Comparison of ENCODE assay signal across 8 cellular contexts in the genomic region with DNA sequence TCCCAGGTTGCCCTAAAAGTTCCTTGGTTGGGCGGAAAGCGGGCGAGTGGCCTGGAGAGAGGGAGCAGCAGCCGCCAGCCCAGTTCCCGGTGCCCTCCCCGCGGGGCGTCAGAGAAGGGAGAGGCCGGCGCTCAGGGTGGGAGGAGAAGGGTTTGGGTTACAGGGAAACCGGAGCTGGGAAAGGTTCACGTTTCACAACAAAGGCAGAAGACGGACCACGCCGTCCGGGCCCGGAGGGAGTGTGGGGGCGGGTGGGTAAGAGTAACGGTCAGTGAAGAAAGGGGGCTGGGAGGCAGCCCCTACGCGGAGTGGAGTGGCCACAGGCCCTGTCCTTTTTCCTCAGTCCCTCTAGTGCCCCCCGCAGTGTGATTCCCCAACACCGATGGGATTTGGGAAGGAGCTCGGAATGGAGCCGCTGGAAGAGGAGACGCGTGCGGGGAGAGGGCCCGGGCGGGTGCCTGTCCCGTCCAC. TPM values are rescaled to one million over a fixed set of nuclear protein-coding genes. Genes with fewer than 3 reads are reported as not detected.
DNase-seq lines count a peak whose midpoint lies in the region; ATAC-seq and TF ChIP-seq lines count a peak whose summit lies in the region.

No MANE protein-coding gene starts in this region.

- 14% methylated on average over 27 of the region's 31 CpGs for WGBS in suprapubic skin

- H3K4me1 ChIP-seq in suprapubic skin: peaks cover 47% of the 10 kb centered on the region

- DNase-seq in GM04504 (ENCODE audit: low read depth): peak; percentile 73
- DNase-seq in NCI-H2107 treated with DMSO at 0.1 percent for 48 hours (lab: John Stamatoyannopoulos, UW; ENCODE audit: unreplicated experiment): peak; percentile 70
- DNase-seq in cardiac fibroblast (ENCODE audit: low read depth in 2 of 2): peak; percentile 87 to 91
- DNase-seq in left colon: peak; percentile 72 to 81
- peak; percentile 83 to 93 for DNase-seq in suprapubic skin (ENCODE audit: low spot score in 2 of 2)
- DNase-seq in erythroblast (lab: John Stamatoyannopoulos, UW): no peak
- no peak for DNase-seq in middle frontal gyrus (ENCODE audit: extremely low spot score, low spot score)

- H3K4me3 ChIP-seq in cardiac fibroblast (replicated peaks in 1 of 2; ENCODE audit: low read depth in 2 of 2, low read length in 2 of 2): peak overlapping the region; percentile 69 to 79
- peak overlapping the region; percentile 86 for H3K4me3 ChIP-seq in suprapubic skin

- intact Hi-C loops in left colon (cut with DNase I, micrococcal nuclease): loop anchor here in 1 of 2 donors (10.0 kb wide), 1 partner anchor 53 kb away; no protein-coding TSS in a partner anchor

- TF ChIP-seq EP300 in suprapubic skin (IDR thresholded peaks at IDR 0.05): no peak

- TF ChIP-seq POLR2A in suprapubic skin (IDR thresholded peaks at IDR 0.05): no peak
- no peak for TF ChIP-seq POLR2A in erythroblast (IDR thresholded peaks at IDR 0.05; ENCODE audit: low read length)

- ATAC-seq in left colon (no peak), GM21390 (IDR thresholded peaks at IDR 0.05; ENCODE audit: unreplicated experiment) (no peak)

- no peaks in the 10 kb centered on the region for H3K36me3 ChIP-seq in suprapubic skin

- no peak for TF ChIP-seq CTCF in cardiac fibroblast (IDR thresholded peaks at IDR 0.05; ENCODE audit: low read depth, low read length)
- TF ChIP-seq CTCF in suprapubic skin (IDR thresholded peaks at IDR 0.05): no peak

- H3K9me3 ChIP-seq in suprapubic skin: no peaks in the 10 kb centered on the region

- peak overlapping the region; percentile 89 for H3K27ac ChIP-seq in suprapubic skin

- H3K27me3 ChIP-seq in suprapubic skin: no peaks in the 10 kb centered on the region

RNA-seq across cellular contexts. Expression of gene SIX5, which starts 1.6 kb away (rescaled TPM):
- 10 to 100 TPM in 1 of 2 donors, 1 to 10 TPM in 1; 9.2 to 12.6 TPM for total RNA-seq in left colon
- total RNA-seq in suprapubic skin: 10 to 100 TPM; 10.5 to 14.7 (median 14.3) TPM

RNA-seq across cellular contexts. Expression of gene DMPK, which starts 14.8 kb away (rescaled TPM):
- total RNA-seq in left colon: 10 to 100 TPM; 28.4 to 38.2 TPM
- total RNA-seq in suprapubic skin: 10 to 100 TPM; 15.0 to 27.3 (median 20.3) TPM

RNA-seq across cellular contexts. Expression of gene DMWD, which starts 25.2 kb away (rescaled TPM):
- total RNA-seq in left colon (10 to 100 TPM; 29.7 to 38.7 TPM), suprapubic skin (10 to 100 TPM; 22.7 to 40.6 (median 32.0) TPM)

RNA-seq across cellular contexts. Expression of gene MEIOSIN, which starts 34.2 kb away (rescaled TPM):
- total RNA-seq in left colon (not detected), suprapubic skin (not detected)

RNA-seq across cellular contexts. Expression of gene FBXO46, which starts 36.7 kb away (rescaled TPM):
- total RNA-seq in left colon (10 to 100 TPM; 27.3 to 28.0 TPM), suprapubic skin (10 to 100 TPM; 13.5 to 24.1 (median 15.7) TPM)

Comparison
In these comparisons a context has a peak if more than half of its experiments do, and no peak if none do; other contexts are left out.
1. DNase-seq: peak in GM04504 (single experiment), NCI-H2107 treated with DMSO at 0.1 percent for 48 hours (single experiment), cardiac fibroblast (2 of 2), left colon (2 of 2) and suprapubic skin (2 of 2); none in erythroblast (0 of 2) and middle frontal gyrus (single experiment).